19 cellular contexts compared by ENCODE assay signal in genomic region chr1:44994306-44994898, GRCh38. TPM values are rescaled to one million over a fixed set of nuclear protein-coding genes. Genes with fewer than 3 reads are reported as not detected.
DNase-seq lines count a peak whose midpoint lies in the region; ATAC-seq, FAIRE-seq and TF ChIP-seq lines count a peak whose summit lies in the region.
"Had no signal": no experiment of that assay in that cellular context is flagged by ENCODE, and none has a peak within 500 bp of the region (broad histone marks: within the 10 kb centered on the region; RNA-seq: fewer than 3 reads in every experiment).

No MANE protein-coding gene starts in this region.

- TF ChIP-seq RAD21 in HepG2 (CRISPR knock-in tag; IDR thresholded peaks at IDR 0.05), result no peak

- DNase-seq in fibroblast of the aortic adventitia (ENCODE audit: low read depth) (peak; percentile 14), left cardiac atrium (no peak), HepG2 (ENCODE audit: low spot score) (peak; percentile 16), sciatic nerve (ENCODE audit: low spot score) (no peak)
- no peak for DNase-seq in CD4-positive, alpha-beta T cell
- DNase-seq: ACHN; BE2C; C1 segment of cervical spinal cord; Caco-2; CD4-positive, CD25-positive, alpha-beta regulatory T cell; GM23248; IMR-90 had no signal

- no peak overlapping the region for H3K9ac ChIP-seq in HepG2 (ENCODE audit: insufficient read depth, low read depth, low read length)
- H3K9ac ChIP-seq: GM23248 had no signal

- no peak for TF ChIP-seq POLR2A in HepG2 (IDR thresholded peaks at IDR 0.05; ENCODE audit: insufficient read depth in 1 of 2, low read depth in 2 of 2, low read length in 2 of 2)

- H3K27me3 Mint-ChIP-seq in CD4-positive, alpha-beta T cell, result no peaks in the 10 kb centered on the region

- no peaks in the 10 kb centered on the region for H3K36me3 Mint-ChIP-seq in CD4-positive, alpha-beta T cell (ENCODE audit: low read depth)
- H3K36me3 Mint-ChIP-seq: CD4-positive, CD25-positive, alpha-beta regulatory T cell had no signal

- peak overlapping the region; percentile 34 for H3K4me2 ChIP-seq in HepG2 (ENCODE audit: low read depth, low read length)

- no peaks in the 10 kb centered on the region for H3K79me2 ChIP-seq in HepG2 (ENCODE audit: insufficient read depth, low read length)

- 23% methylated on average over 7 of the region's 7 CpGs for WGBS in HepG2 (ENCODE audit: low lambda C conversion rate)

- CTCF ChIA-PET in HepG2 (lab: Yijun Ruan, JAX; ENCODE audit: low intra/inter-chr PET ratio, low total read pairs), result no interaction called here
- CTCF ChIA-PET in CD4-positive, alpha-beta T cell (lab: Charles Lee), result no interaction called here

- H3K9me3 ChIP-seq in HepG2 (ENCODE audit: low read length), result no peaks in the 10 kb centered on the region
- no peaks in the 10 kb centered on the region for H3K9me3 ChIP-seq in CD4-positive, alpha-beta T cell (ENCODE audit: control insufficient read depth, low read length)
- H3K9me3 ChIP-seq: BE2C, Caco-2, HAP-1 had no signal

- H3K4me1 ChIP-seq in HepG2 (ENCODE audit: insufficient read depth, low read length), result peaks cover 12% of the 10 kb centered on the region
- H3K4me1 ChIP-seq: BE2C, Caco-2, HAP-1 had no signal

- TF ChIP-seq EP300 in HepG2 (IDR thresholded peaks at IDR 0.05; ENCODE audit: low read depth in 2 of 2, low read length in 2 of 2) (no peak), HepG2 (CRISPR knock-in tag; IDR thresholded peaks at IDR 0.05; ENCODE audit: borderline replicate concordance) (no peak)

- H3K27me3 ChIP-seq in HepG2 (ENCODE audit: control insufficient read depth in 1 of 2, insufficient read depth in 2 of 2, low read length in 2 of 2), result no peaks in the 10 kb centered on the region
- no peaks in the 10 kb centered on the region for H3K27me3 ChIP-seq in CD4-positive, alpha-beta T cell (ENCODE audit: control insufficient read depth, insufficient read depth, low read length)
- H3K27me3 ChIP-seq: BE2C had no signal

- no peak overlapping the region for H2AFZ ChIP-seq in HepG2 (ENCODE audit: low read length)
- H2AFZ ChIP-seq: GM23248 had no signal

- TF ChIP-seq CTCF in fibroblast of the aortic adventitia (IDR thresholded peaks at IDR 0.05; ENCODE audit: insufficient read depth, low read length), result no peak
- TF ChIP-seq CTCF in HepG2 (CRISPR knock-in tag; IDR thresholded peaks at IDR 0.05), result no peak
- no peak for TF ChIP-seq CTCF in CD4-positive, alpha-beta T cell (IDR thresholded peaks at IDR 0.05)

- intact Hi-C loops in left cardiac atrium (cut with DNase I) (no loop called here), HepG2 (cut with micrococcal nuclease; ENCODE audit: unreplicated experiment) (no loop called here), sciatic nerve (cut with DNase I) (no loop called here)
- intact Hi-C loops in CD4-positive, alpha-beta T cell (cut with DNase I, micrococcal nuclease), result no loop called here

- H3K36me3 ChIP-seq in HepG2 (replicated peaks in 1 of 2; ENCODE audit: control insufficient read depth in 1 of 2, insufficient read depth in 2 of 2, low read length in 2 of 2), result no peaks in the 10 kb centered on the region
- H3K36me3 ChIP-seq: BE2C, HAP-1 had no signal

- peak; percentile 50 for FAIRE-seq in HepG2 (lab: Jason Lieb, UNC)
- FAIRE-seq: A204.1, D721Med, G401.6, GM12891 had no signal

- no TSS peak for BruUV-seq in HepG2 (replicated peaks; lab: Mats Ljungman, UMichigan)

- no peak overlapping the region for H3K4me3 ChIP-seq in fibroblast of the aortic adventitia (ENCODE audit: low read depth, low read length)
- H3K4me3 ChIP-seq in HepG2 (replicated peaks in 1 of 3; ENCODE audit: insufficient read depth in 1 of 3, low read depth in 2 of 3, low read length in 3 of 3), result no peak overlapping the region
- H3K4me3 ChIP-seq: GM23248, HAP-1 had no signal

- H4K20me1 ChIP-seq in HepG2 (ENCODE audit: insufficient read depth, low read length), result no peaks in the 10 kb centered on the region

- H3K9me3 Mint-ChIP-seq in CD4-positive, alpha-beta T cell, result no peaks in the 10 kb centered on the region
- H3K9me3 Mint-ChIP-seq: CD4-positive, CD25-positive, alpha-beta regulatory T cell had no signal

- POLR2A ChIA-PET in HepG2 (lab: Yijun Ruan, JAX), result interaction anchor here (0.9 kb wide), 1 partner anchor 8 kb away, joined by 4 read pairs; the partner anchor contains the start of gene EIF2B3
- POLR2A ChIA-PET in CD4-positive, alpha-beta T cell (lab: Charles Lee), result no interaction called here

- H3K4me1 Mint-ChIP-seq in CD4-positive, alpha-beta T cell (ENCODE audit: low read depth), result no peaks in the 10 kb centered on the region
- H3K4me1 Mint-ChIP-seq: CD4-positive, CD25-positive, alpha-beta regulatory T cell had no signal

- ATAC-seq in left cardiac atrium (peak; percentile 55 to 56), HepG2 (peak; percentile 81), sciatic nerve (peak; percentile 69), HG03342 (IDR thresholded peaks at IDR 0.05; ENCODE audit: unreplicated experiment) (no peak), GM18519 (IDR thresholded peaks at IDR 0.05; ENCODE audit: low FRiP score, unreplicated experiment) (no peak)
- ATAC-seq in CD4-positive, alpha-beta T cell (ENCODE audit: poor library complexity), result no peak

- H3K27ac ChIP-seq in HepG2 (ENCODE audit: extremely low read length, insufficient read depth, low read length), result no peak overlapping the region
- H3K27ac ChIP-seq in CD4-positive, alpha-beta T cell (ENCODE audit: low read depth, low read length), result no peak overlapping the region
- H3K27ac ChIP-seq: GM23248 had no signal

- H3K27ac Mint-ChIP-seq in CD4-positive, alpha-beta T cell, result no peak overlapping the region
- H3K27ac Mint-ChIP-seq: CD4-positive, CD25-positive, alpha-beta regulatory T cell had no signal

- in situ Hi-C loops in HepG2 (cut with HindIII; ENCODE audit: extremely low pct_ligation_motif_present, low pct_unique_long_range_greater_than_20kb), result no loop called here

- no peak overlapping the region for H3K4me3 Mint-ChIP-seq in CD4-positive, alpha-beta T cell
- H3K4me3 Mint-ChIP-seq: CD4-positive, CD25-positive, alpha-beta regulatory T cell had no signal

RNA-seq across cellular contexts. Expression of gene EIF2B3, which starts 8.0 kb away (rescaled TPM):
- total RNA-seq in fibroblast of the aortic adventitia (ENCODE audit: low replicate concordance) (39.0 and 43.4 TPM in 2 replicates), left cardiac atrium (10 to 100 TPM; 26.2 to 34.0 TPM), HepG2 (2016; rRNA removed; fragmentation: Illumina TruSeq; extraction: Trizol) (41.0 and 62.6 TPM in 2 replicates), sciatic nerve (30.7 TPM)
- 9.5 and 10.1 TPM in 2 replicates for total RNA-seq in HepG2 (2016; cell fraction: cytosol; rRNA removed; fragmentation: Illumina TruSeq; extraction: Trizol; ENCODE audit: low read depth)
- total RNA-seq in HepG2 (2016; cell fraction: insoluble cytoplasmic fraction; rRNA removed; fragmentation: Illumina TruSeq; extraction: Trizol), result 39.3 and 67.7 TPM in 2 replicates
- total RNA-seq in HepG2 (2016; cell fraction: membrane; rRNA removed; fragmentation: Illumina TruSeq; extraction: Trizol), result 13.5 and 13.7 TPM in 2 replicates
- 24.8 and 30.1 TPM in 2 replicates for total RNA-seq in HepG2 (2016; cell fraction: nucleus; rRNA removed; fragmentation: Illumina TruSeq; extraction: Trizol)
- 17.1 and 20.1 TPM in 2 replicates for polyA plus RNA-seq in HepG2 (2011; rRNA removed)
- polyA plus RNA-seq in HepG2 (2011; cell fraction: cytosol; rRNA removed), result 14.3 and 17.4 TPM in 2 replicates
- polyA plus RNA-seq in HepG2 (2011; cell fraction: nucleus; rRNA removed), result 4.6 and 6.5 TPM in 2 replicates
- 18.6 and 21.6 TPM in 2 replicates for polyA plus RNA-seq in HepG2 (2012)
- polyA plus RNA-seq in HepG2 (2016; cell fraction: cytosol; fragmentation: Illumina TruSeq; extraction: Trizol; ENCODE audit: low read depth), result 5.6 and 5.8 TPM in 2 replicates
- 51.1 and 52.1 TPM in 2 replicates for polyA plus RNA-seq in HepG2 (2016; cell fraction: insoluble cytoplasmic fraction; fragmentation: Illumina TruSeq; extraction: Trizol; ENCODE audit: low read depth)
- 6.7 and 6.9 TPM in 2 replicates for polyA plus RNA-seq in HepG2 (2016; cell fraction: membrane; fragmentation: Illumina TruSeq; extraction: Trizol; ENCODE audit: low read depth)
- polyA plus RNA-seq in HepG2 (2016; cell fraction: nucleus; fragmentation: Illumina TruSeq; extraction: Trizol; ENCODE audit: insufficient read depth, low read depth), result 14.3 and 17.5 TPM in 2 replicates
- polyA minus RNA-seq in HepG2 (2011; rRNA and poly(A)+ RNA removed; ENCODE audit: low replicate concordance), result 12.9 and 18.9 TPM in 2 replicates
- polyA minus RNA-seq in HepG2 (2011; cell fraction: cytosol; rRNA and poly(A)+ RNA removed), result 8.2 and 12.9 TPM in 2 replicates
- 24.9 and 35.5 TPM in 2 replicates for polyA minus RNA-seq in HepG2 (2011; cell fraction: nucleus; rRNA and poly(A)+ RNA removed)
- total RNA-seq in CD4-positive, alpha-beta T cell, result 1 to 10 TPM; 5.8 to 6.3 TPM

RNA-seq across cellular contexts. Expression of gene HECTD3, which starts 16.7 kb away (rescaled TPM):
- total RNA-seq in fibroblast of the aortic adventitia (ENCODE audit: low replicate concordance) (28.5 and 161 TPM in 2 replicates), left cardiac atrium (10 to 100 TPM; 18.9 to 24.2 TPM), HepG2 (2016; rRNA removed; fragmentation: Illumina TruSeq; extraction: Trizol) (16.2 and 18.6 TPM in 2 replicates), sciatic nerve (37.6 TPM)
- total RNA-seq in HepG2 (2016; cell fraction: cytosol; rRNA removed; fragmentation: Illumina TruSeq; extraction: Trizol; ENCODE audit: low read depth), result 2.3 and 2.5 TPM in 2 replicates
- 13.8 and 18.5 TPM in 2 replicates for total RNA-seq in HepG2 (2016; cell fraction: insoluble cytoplasmic fraction; rRNA removed; fragmentation: Illumina TruSeq; extraction: Trizol)
- 4.6 and 6.4 TPM in 2 replicates for total RNA-seq in HepG2 (2016; cell fraction: membrane; rRNA removed; fragmentation: Illumina TruSeq; extraction: Trizol)
- total RNA-seq in HepG2 (2016; cell fraction: nucleus; rRNA removed; fragmentation: Illumina TruSeq; extraction: Trizol), result 14.0 and 15.5 TPM in 2 replicates
- 24.5 and 27.1 TPM in 2 replicates for polyA plus RNA-seq in HepG2 (2011; rRNA removed)
- polyA plus RNA-seq in HepG2 (2011; cell fraction: cytosol; rRNA removed), result 19.4 and 21.0 TPM in 2 replicates
- polyA plus RNA-seq in HepG2 (2011; cell fraction: nucleus; rRNA removed), result 86.2 and 90.2 TPM in 2 replicates
- 11.7 and 15.3 TPM in 2 replicates for polyA plus RNA-seq in HepG2 (2012)
- 1.4 and 1.9 TPM in 2 replicates for polyA plus RNA-seq in HepG2 (2016; cell fraction: cytosol; fragmentation: Illumina TruSeq; extraction: Trizol; ENCODE audit: low read depth)
- polyA plus RNA-seq in HepG2 (2016; cell fraction: insoluble cytoplasmic fraction; fragmentation: Illumina TruSeq; extraction: Trizol; ENCODE audit: low read depth), result 17.1 and 21.5 TPM in 2 replicates
- polyA plus RNA-seq in HepG2 (2016; cell fraction: membrane; fragmentation: Illumina TruSeq; extraction: Trizol; ENCODE audit: low read depth), result 4.6 and 6.1 TPM in 2 replicates
- 38.8 and 41.9 TPM in 2 replicates for polyA plus RNA-seq in HepG2 (2016; cell fraction: nucleus; fragmentation: Illumina TruSeq; extraction: Trizol; ENCODE audit: insufficient read depth, low read depth)
- 38.1 and 44.2 TPM in 2 replicates for polyA minus RNA-seq in HepG2 (2011; rRNA and poly(A)+ RNA removed; ENCODE audit: low replicate concordance)
- 13.9 and 14.3 TPM in 2 replicates for polyA minus RNA-seq in HepG2 (2011; cell fraction: cytosol; rRNA and poly(A)+ RNA removed)
- polyA minus RNA-seq in HepG2 (2011; cell fraction: nucleus; rRNA and poly(A)+ RNA removed), result 17.5 and 23.1 TPM in 2 replicates
- 10 to 100 TPM; 31.5 to 33.7 TPM for total RNA-seq in CD4-positive, alpha-beta T cell

RNA-seq across cellular contexts. Expression of gene UROD, which starts 17.7 kb away (rescaled TPM):
- total RNA-seq in fibroblast of the aortic adventitia (ENCODE audit: low replicate concordance) (114 and 152 TPM in 2 replicates), left cardiac atrium (10 to 100 TPM; 63.4 to 65.1 TPM), HepG2 (2016; rRNA removed; fragmentation: Illumina TruSeq; extraction: Trizol) (171 and 243 TPM in 2 replicates), sciatic nerve (76.1 TPM)
- 52.3 and 57.9 TPM in 2 replicates for total RNA-seq in HepG2 (2016; cell fraction: cytosol; rRNA removed; fragmentation: Illumina TruSeq; extraction: Trizol; ENCODE audit: low read depth)
- total RNA-seq in HepG2 (2016; cell fraction: insoluble cytoplasmic fraction; rRNA removed; fragmentation: Illumina TruSeq; extraction: Trizol), result 176 and 234 TPM in 2 replicates
- total RNA-seq in HepG2 (2016; cell fraction: membrane; rRNA removed; fragmentation: Illumina TruSeq; extraction: Trizol), result 80.0 and 84.0 TPM in 2 replicates
- total RNA-seq in HepG2 (2016; cell fraction: nucleus; rRNA removed; fragmentation: Illumina TruSeq; extraction: Trizol), result 104 and 109 TPM in 2 replicates
- 162 and 172 TPM in 2 replicates for polyA plus RNA-seq in HepG2 (2011; rRNA removed)
- polyA plus RNA-seq in HepG2 (2011; cell fraction: cytosol; rRNA removed), result 149 and 186 TPM in 2 replicates
- 221 and 235 TPM in 2 replicates for polyA plus RNA-seq in HepG2 (2011; cell fraction: nucleus; rRNA removed)
- polyA plus RNA-seq in HepG2 (2012), result 54.1 and 58.6 TPM in 2 replicates
- 54.0 and 55.9 TPM in 2 replicates for polyA plus RNA-seq in HepG2 (2016; cell fraction: cytosol; fragmentation: Illumina TruSeq; extraction: Trizol; ENCODE audit: low read depth)
- polyA plus RNA-seq in HepG2 (2016; cell fraction: insoluble cytoplasmic fraction; fragmentation: Illumina TruSeq; extraction: Trizol; ENCODE audit: low read depth), result 208 and 224 TPM in 2 replicates
- polyA plus RNA-seq in HepG2 (2016; cell fraction: membrane; fragmentation: Illumina TruSeq; extraction: Trizol; ENCODE audit: low read depth), result 72.8 and 73.2 TPM in 2 replicates
- 178 and 190 TPM in 2 replicates for polyA plus RNA-seq in HepG2 (2016; cell fraction: nucleus; fragmentation: Illumina TruSeq; extraction: Trizol; ENCODE audit: insufficient read depth, low read depth)
- 175 and 194 TPM in 2 replicates for polyA minus RNA-seq in HepG2 (2011; rRNA and poly(A)+ RNA removed; ENCODE audit: low replicate concordance)
- polyA minus RNA-seq in HepG2 (2011; cell fraction: cytosol; rRNA and poly(A)+ RNA removed), result 36.4 and 37.4 TPM in 2 replicates
- 48.0 and 55.0 TPM in 2 replicates for polyA minus RNA-seq in HepG2 (2011; cell fraction: nucleus; rRNA and poly(A)+ RNA removed)
- 10 to 100 TPM; 41.0 to 42.4 TPM for total RNA-seq in CD4-positive, alpha-beta T cell

Comparison
In these comparisons a context has a peak if more than half of its experiments do, and no peak if none do; other contexts are left out.
1. DNase-seq: peak in fibroblast of the aortic adventitia (single experiment) and HepG2 (single experiment); none in left cardiac atrium (single experiment), sciatic nerve (single experiment) and CD4-positive, alpha-beta T cell (0 of 10).
2. ATAC-seq: peak in left cardiac atrium (2 of 2), HepG2 (single experiment) and sciatic nerve (single experiment); none in HG03342 (single experiment), GM18519 (single experiment) and CD4-positive, alpha-beta T cell (single experiment).